Comparison of ENCODE assay signal across 11 cellular contexts in genomic region chr19:3981736-3982681, GRCh38. TPM values are rescaled to one million over a fixed set of nuclear protein-coding genes. Genes with fewer than 3 reads are reported as not detected.
A peak's percentile ranks its signal among the peaks of the same experiment; 100 is the strongest.
DNase-seq lines count a peak whose midpoint lies in the region; ATAC-seq, FAIRE-seq and TF ChIP-seq lines count a peak whose summit lies in the region.
"Had no signal": no experiment of that assay in that cellular context is flagged by ENCODE, and none has a peak within 500 bp of the region (broad histone marks: within the 10 kb centered on the region; RNA-seq: fewer than 3 reads in every experiment).

No MANE protein-coding gene starts in this region.

- H3K27ac ChIP-seq in CD4-positive, alpha-beta memory T cell (ENCODE audit: low read depth, low read length) = peak overlapping the region; percentile 91
- H3K27ac ChIP-seq in K562 (ENCODE audit: extremely low read depth, low read depth, low read length) = peak overlapping the region; percentile 24; the same call in 1 of the 3 replicates
- peak overlapping the region; percentile 29 for H3K27ac ChIP-seq in neural progenitor cell
- H3K27ac ChIP-seq: KMS-11 had no signal

- H3K79me2 ChIP-seq in K562 (ENCODE audit: control insufficient read depth, insufficient read depth, low read length) = peaks cover 79% of the 10 kb centered on the region
- peaks cover 82% of the 10 kb centered on the region for H3K79me2 ChIP-seq in neural progenitor cell (ENCODE audit: low read depth)

- no peak for TF ChIP-seq RAD21 in K562 (CRISPR knock-in tag; conservative IDR thresholded peaks at IDR 0.05 in 1 of 2, IDR thresholded peaks at IDR 0.05 in 1 of 2)

- H3K4me1 Mint-ChIP-seq in CD4-positive, alpha-beta memory T cell = peaks cover 20 to 65% (median 35%) of the 10 kb centered on the region in 4 donors
- H3K4me1 Mint-ChIP-seq in IgD-negative memory B cell (peaks cover 16 to 27% (median 19%) of the 10 kb centered on the region in 3 donors), neural progenitor cell (peaks cover 33% of the 10 kb centered on the region)

- peaks cover 0 to 16% (median 0%) of the 10 kb centered on the region in 8 donors for H3K9me3 Mint-ChIP-seq in CD4-positive, alpha-beta memory T cell
- no peaks in the 10 kb centered on the region for H3K9me3 Mint-ChIP-seq in IgD-negative memory B cell
- H3K9me3 Mint-ChIP-seq in neural progenitor cell = no peaks in the 10 kb centered on the region

- no peak overlapping the region for H2AFZ ChIP-seq in K562 (ENCODE audit: low read depth, low read length)
- no peak overlapping the region for H2AFZ ChIP-seq in neural progenitor cell (replicated peaks)

- H3K9me3 ChIP-seq in CD4-positive, alpha-beta memory T cell (ENCODE audit: control insufficient read depth in 1 of 2, low read length in 2 of 2) = no peaks in the 10 kb centered on the region
- no peaks in the 10 kb centered on the region for H3K9me3 ChIP-seq in K562 (replicated peaks; ENCODE audit: control insufficient read depth, insufficient read depth, low read depth, low read length)
- no peaks in the 10 kb centered on the region for H3K9me3 ChIP-seq in neural progenitor cell (ENCODE audit: low read depth)

- DNase-seq in CD4-positive, alpha-beta memory T cell = no peak
- peak in 1 of 4 experiments; percentile 7 for DNase-seq in K562 (ENCODE audit: extremely low read depth in 1 of 4, low spot score in 3 of 4)
- no peak for DNase-seq in neural progenitor cell (ENCODE audit: low spot score)
- no peak for DNase-seq in NCI-H146 treated with DMSO at 0.1 percent for 48 hours (lab: John Stamatoyannopoulos, UW; ENCODE audit: unreplicated experiment)
- DNase-seq in C1 segment of cervical spinal cord (lab: John Stamatoyannopoulos, UW) = no peak
- DNase-seq: amniotic stem cell had no signal

- peak overlapping the region in 1 of 2 experiments; percentile 97; a peak in 2 of 4 replicates for H3K9ac ChIP-seq in K562 (ENCODE audit: insufficient read depth in 1 of 2, low read depth in 2 of 2, low read length in 2 of 2)
- no peak overlapping the region for H3K9ac ChIP-seq in neural progenitor cell
- H3K9ac ChIP-seq: KMS-11 had no signal

- TF ChIP-seq POLR2A in K562 (conservative IDR thresholded peaks at IDR 0.05) = 0 out of 2 replicates have a peak, but pooled peaks have one; percentile 16

- no TSS peak for BruUV-seq in K562 (replicated peaks; lab: Mats Ljungman, UMichigan)

- H3K27me3 ChIP-seq in CD4-positive, alpha-beta memory T cell (ENCODE audit: insufficient read depth, low read length) = no peaks in the 10 kb centered on the region
- no peaks in the 10 kb centered on the region for H3K27me3 ChIP-seq in K562 (ENCODE audit: control insufficient read depth in 2 of 2, insufficient read depth in 2 of 2, low read length in 2 of 2)
- peaks cover 3% of the 10 kb centered on the region for H3K27me3 ChIP-seq in neural progenitor cell

- POLR2A ChIA-PET in CD4-positive, alpha-beta memory T cell (lab: Charles Lee; ENCODE audit: partially characterized antibody) = interaction anchor here (7.2 kb wide), 1 partner anchor 12 kb away, joined by 106 read pairs; the partner anchor contains the start of gene DAPK3
- POLR2A ChIA-PET in K562 (lab: Yijun Ruan, JAX) = interaction anchor here (0.6 to 9.7 kb wide), 4 partner anchors 12 to 65 kb away, joined by 3 to 215 read pairs (median 4); partner anchors contain the start of gene DAPK3

- no peak for FAIRE-seq in K562 (lab: Jason Lieb, UNC)

- H4K20me1 ChIP-seq in K562 (replicated peaks; ENCODE audit: control insufficient read depth, insufficient read depth, low read length) (peaks cover 77% of the 10 kb centered on the region), neural progenitor cell (ENCODE audit: low read depth) (peaks cover 82% of the 10 kb centered on the region)

- peaks cover 58 to 76% of the 10 kb centered on the region in 2 donors for H3K36me3 Mint-ChIP-seq in CD4-positive, alpha-beta memory T cell
- H3K36me3 Mint-ChIP-seq in IgD-negative memory B cell = peaks cover 13% of the 10 kb centered on the region
- peaks cover 35% of the 10 kb centered on the region for H3K36me3 Mint-ChIP-seq in neural progenitor cell

- peaks cover 87% of the 10 kb centered on the region for H3F3A ChIP-seq in neural progenitor cell (ENCODE audit: low read depth)

- peaks cover 46% of the 10 kb centered on the region for H3K4me1 ChIP-seq in CD4-positive, alpha-beta memory T cell (ENCODE audit: insufficient read depth, low read length)
- peaks cover 21 to 70% of the 10 kb centered on the region in 2 experiments; a peak in 4 of 5 replicates for H3K4me1 ChIP-seq in K562 (replicated peaks in 1 of 2; ENCODE audit: control insufficient read depth in 2 of 2, insufficient read depth in 2 of 2, low read length in 2 of 2)
- H3K4me1 ChIP-seq in neural progenitor cell = peaks cover 19% of the 10 kb centered on the region

- intact Hi-C loops in CD4-positive, alpha-beta memory T cell (cut with micrococcal nuclease) = no loop called here
- intact Hi-C loops in K562 (cut with micrococcal nuclease) = no loop called here

- H3K4me2 ChIP-seq in K562 (ENCODE audit: insufficient read depth, low read length) (0 out of 2 replicates have a peak overlapping the region, but pooled peaks have one; percentile 100), neural progenitor cell (no peak overlapping the region)
- H3K4me2 ChIP-seq: KMS-11 had no signal

- in situ Hi-C loops in K562 (cut with MboI) = loop anchor here (5.0 kb wide), 1 partner anchor 220 kb away; no protein-coding TSS in a partner anchor

- CTCF ChIA-PET in CD4-positive, alpha-beta memory T cell (lab: Charles Lee; ENCODE audit: partially characterized antibody) = interaction anchor here (1.1 to 1.2 kb wide), 2 partner anchors 11 to 158 kb away, joined by 4 read pairs; partner anchors contain the start of gene DAPK3
- CTCF ChIA-PET in K562 (lab: Yijun Ruan, JAX; ENCODE audit: low intra/inter-chr PET ratio) = no interaction called here

- H3K36me3 ChIP-seq in CD4-positive, alpha-beta memory T cell (ENCODE audit: insufficient read depth, low read length) = peaks cover 69% of the 10 kb centered on the region
- H3K36me3 ChIP-seq in K562 (ENCODE audit: control insufficient read depth, insufficient read depth, low read length) (peaks cover 81% of the 10 kb centered on the region), neural progenitor cell (peaks cover 13% of the 10 kb centered on the region)

- peak overlapping the region in 3 of 7 donors; percentile 17 to 79 (median 30) for H3K27ac Mint-ChIP-seq in CD4-positive, alpha-beta memory T cell
- peak overlapping the region in 2 of 3 donors; percentile 93 to 95 for H3K27ac Mint-ChIP-seq in IgD-negative memory B cell
- no peak overlapping the region for H3K27ac Mint-ChIP-seq in neural progenitor cell

- 95% methylated on average over 23 of the region's 39 CpGs for WGBS in K562 (ENCODE audit: insufficient coverage, low coverage, missing lambda C conversion rate)

- ATAC-seq in K562 (no peak), GM21576 (IDR thresholded peaks at IDR 0.05; ENCODE audit: unreplicated experiment) (no peak), HG03442 (IDR thresholded peaks at IDR 0.05; ENCODE audit: unreplicated experiment) (no peak)

- peaks cover 25% of the 10 kb centered on the region for H3K9me1 ChIP-seq in K562 (ENCODE audit: control insufficient read depth, insufficient read depth, low read length)

- no peak for TF ChIP-seq CTCF in K562 (IDR thresholded peaks at IDR 0.05 in 2 of 3, conservative IDR thresholded peaks at IDR 0.05 in 1 of 3; ENCODE audit: insufficient read depth in 2 of 3, low read depth in 1 of 3, low read length in 3 of 3)
- no peak for TF ChIP-seq CTCF in neural progenitor cell (IDR thresholded peaks at IDR 0.05)

- H3K4me3 Mint-ChIP-seq in CD4-positive, alpha-beta memory T cell = peak overlapping the region in 5 of 8 donors; percentile 10 to 98 (median 31)
- H3K4me3 Mint-ChIP-seq in IgD-negative memory B cell (peak overlapping the region in 2 of 4 donors; percentile 66 to 98), neural progenitor cell (no peak overlapping the region)

- TF ChIP-seq EP300 in K562 (IDR thresholded peaks at IDR 0.05; ENCODE audit: low read length) = no peak

- H3K27me3 Mint-ChIP-seq in CD4-positive, alpha-beta memory T cell = no peaks in the 10 kb centered on the region
- no peaks in the 10 kb centered on the region for H3K27me3 Mint-ChIP-seq in IgD-negative memory B cell
- H3K27me3 Mint-ChIP-seq in neural progenitor cell (ENCODE audit: insufficient read depth, low read depth) = peaks cover 11% of the 10 kb centered on the region

- H3K4me3 ChIP-seq in CD4-positive, alpha-beta memory T cell (ENCODE audit: low read length in 2 of 2) = no peak overlapping the region
- H3K4me3 ChIP-seq in K562 (no peak overlapping the region), neural progenitor cell (no peak overlapping the region)

RNA-seq across cellular contexts. Expression of gene EEF2, which starts 3.3 kb away (rescaled TPM):
- total RNA-seq in CD4-positive, alpha-beta memory T cell = 1,000 to 10,000 TPM; 2,286 to 2,389 TPM
- 100 to 1,000 TPM; 274 to 749 TPM for polyA plus RNA-seq in CD4-positive, alpha-beta memory T cell
- polyA plus RNA-seq in IgD-negative memory B cell = 1,056 TPM
- total RNA-seq in K562 (2011; cell fraction: chromatin; rRNA removed; ENCODE audit: low replicate concordance) = 411 and 869 TPM in 2 replicates
- total RNA-seq in K562 (2011; cell fraction: nucleolus; rRNA removed) = 851 and 883 TPM in 2 replicates
- total RNA-seq in K562 (2011; cell fraction: nucleoplasm; rRNA removed) = 585 and 614 TPM in 2 replicates
- total RNA-seq in K562 (2014; rRNA removed) = 1,752 and 1,953 TPM in 2 replicates
- 1,453 and 1,647 TPM in 2 replicates for total RNA-seq in K562 (2014; rRNA removed; fragmentation: Illumina TruSeq; extraction: Trizol)
- total RNA-seq in K562 (2015; rRNA removed; fragmentation: Illumina TruSeq; extraction: Trizol) = 1,387 and 1,494 TPM in 2 replicates
- 2,825 and 3,003 TPM in 2 replicates for total RNA-seq in K562 (2021)
- polyA plus RNA-seq in K562 (2011; rRNA removed) = 1,026 and 1,305 TPM in 2 replicates
- 1,502 and 1,797 TPM in 2 replicates for polyA plus RNA-seq in K562 (2011; cell fraction: cytosol; rRNA removed)
- polyA plus RNA-seq in K562 (2011; cell fraction: nucleus; rRNA removed) = 696 and 770 TPM in 2 replicates
- polyA plus RNA-seq in K562 (2012) = 3,305 and 4,013 TPM in 2 replicates
- 1,501 and 2,376 TPM in 2 replicates for polyA plus RNA-seq in K562 (2014; fragmentation: Illumina TruSeq; extraction: Trizol)
- polyA plus RNA-seq in K562 (2014; fragmentation: Nextera tagmentation; extraction: Ambion mirVana) = 100 to 1,000 TPM; 372 to 422 TPM
- 1,067 and 1,158 TPM in 2 replicates for polyA plus RNA-seq in K562 (2014; rRNA removed)
- 1,191 and 1,209 TPM in 2 replicates for polyA minus RNA-seq in K562 (2011; rRNA and poly(A)+ RNA removed)
- 1,563 and 2,307 TPM in 2 replicates for polyA minus RNA-seq in K562 (2011; cell fraction: cytosol; rRNA and poly(A)+ RNA removed)
- polyA minus RNA-seq in K562 (2011; cell fraction: nucleus; rRNA and poly(A)+ RNA removed) = 434 and 599 TPM in 2 replicates
- 1,288 and 2,841 TPM in 2 replicates for total RNA-seq in neural progenitor cell (ENCODE audit: low replicate concordance)

RNA-seq across cellular contexts. Expression of gene DAPK3, which starts 11.1 kb away (rescaled TPM):
- total RNA-seq in CD4-positive, alpha-beta memory T cell = 10 to 100 TPM; 40.0 to 40.7 TPM
- polyA plus RNA-seq in CD4-positive, alpha-beta memory T cell = 10 to 100 TPM; 22.3 to 26.0 TPM
- polyA plus RNA-seq in IgD-negative memory B cell = 34.7 TPM
- 39.7 and 130 TPM in 2 replicates for total RNA-seq in K562 (2011; cell fraction: chromatin; rRNA removed; ENCODE audit: low replicate concordance)
- total RNA-seq in K562 (2011; cell fraction: nucleolus; rRNA removed) = 64.5 and 77.9 TPM in 2 replicates
- total RNA-seq in K562 (2011; cell fraction: nucleoplasm; rRNA removed) = 43.5 and 49.6 TPM in 2 replicates
- 60.1 and 62.7 TPM in 2 replicates for total RNA-seq in K562 (2014; rRNA removed)
- total RNA-seq in K562 (2014; rRNA removed; fragmentation: Illumina TruSeq; extraction: Trizol) = 4.4 and 9.2 TPM in 2 replicates
- total RNA-seq in K562 (2015; rRNA removed; fragmentation: Illumina TruSeq; extraction: Trizol) = 25.0 and 26.2 TPM in 2 replicates
- 39.2 and 54.1 TPM in 2 replicates for total RNA-seq in K562 (2021)
- polyA plus RNA-seq in K562 (2011; rRNA removed) = 24.0 and 29.4 TPM in 2 replicates
- 31.0 and 40.6 TPM in 2 replicates for polyA plus RNA-seq in K562 (2011; cell fraction: cytosol; rRNA removed)
- polyA plus RNA-seq in K562 (2011; cell fraction: nucleus; rRNA removed) = 67.8 and 75.4 TPM in 2 replicates
- 39.9 and 60.2 TPM in 2 replicates for polyA plus RNA-seq in K562 (2012)
- 29.4 and 45.3 TPM in 2 replicates for polyA plus RNA-seq in K562 (2014; fragmentation: Illumina TruSeq; extraction: Trizol)
- under 1 TPM; 0.14 to 0.21 TPM for polyA plus RNA-seq in K562 (2014; fragmentation: Nextera tagmentation; extraction: Ambion mirVana)
- polyA plus RNA-seq in K562 (2014; rRNA removed) = 59.6 and 63.4 TPM in 2 replicates
- 10.9 and 17.4 TPM in 2 replicates for polyA minus RNA-seq in K562 (2011; rRNA and poly(A)+ RNA removed)
- 21.4 and 25.5 TPM in 2 replicates for polyA minus RNA-seq in K562 (2011; cell fraction: cytosol; rRNA and poly(A)+ RNA removed)
- 18.0 and 24.4 TPM in 2 replicates for polyA minus RNA-seq in K562 (2011; cell fraction: nucleus; rRNA and poly(A)+ RNA removed)
- total RNA-seq in neural progenitor cell (ENCODE audit: low replicate concordance) = 33.7 and 96.6 TPM in 2 replicates

RNA-seq across cellular contexts. Expression of gene PIAS4, which starts 25.5 kb away (rescaled TPM):
- 10 to 100 TPM; 38.6 to 42.6 TPM for total RNA-seq in CD4-positive, alpha-beta memory T cell
- 1 to 10 TPM; 5.2 to 6.1 TPM for polyA plus RNA-seq in CD4-positive, alpha-beta memory T cell
- 8.9 TPM for polyA plus RNA-seq in IgD-negative memory B cell
- total RNA-seq in K562 (2011; cell fraction: chromatin; rRNA removed; ENCODE audit: low replicate concordance) = 19.4 and 56.5 TPM in 2 replicates
- 36.9 and 39.3 TPM in 2 replicates for total RNA-seq in K562 (2011; cell fraction: nucleolus; rRNA removed)
- 20.4 and 20.9 TPM in 2 replicates for total RNA-seq in K562 (2011; cell fraction: nucleoplasm; rRNA removed)
- 21.9 and 26.4 TPM in 2 replicates for total RNA-seq in K562 (2014; rRNA removed)
- 5.3 and 7.3 TPM in 2 replicates for total RNA-seq in K562 (2014; rRNA removed; fragmentation: Illumina TruSeq; extraction: Trizol)
- total RNA-seq in K562 (2015; rRNA removed; fragmentation: Illumina TruSeq; extraction: Trizol) = 14.3 and 14.4 TPM in 2 replicates
- 24.9 and 34.9 TPM in 2 replicates for total RNA-seq in K562 (2021)
- 6.7 and 7.1 TPM in 2 replicates for polyA plus RNA-seq in K562 (2011; rRNA removed)
- 7.4 and 15.5 TPM in 2 replicates for polyA plus RNA-seq in K562 (2011; cell fraction: cytosol; rRNA removed)
- 11.2 and 22.2 TPM in 2 replicates for polyA plus RNA-seq in K562 (2011; cell fraction: nucleus; rRNA removed)
- polyA plus RNA-seq in K562 (2012) = 23.1 and 44.7 TPM in 2 replicates
- 14.5 and 23.3 TPM in 2 replicates for polyA plus RNA-seq in K562 (2014; fragmentation: Illumina TruSeq; extraction: Trizol)
- under 1 TPM; 0.27 TPM for polyA plus RNA-seq in K562 (2014; fragmentation: Nextera tagmentation; extraction: Ambion mirVana)
- polyA plus RNA-seq in K562 (2014; rRNA removed) = 14.8 and 19.9 TPM in 2 replicates
- polyA minus RNA-seq in K562 (2011; rRNA and poly(A)+ RNA removed) = 4.6 and 5.3 TPM in 2 replicates
- polyA minus RNA-seq in K562 (2011; cell fraction: cytosol; rRNA and poly(A)+ RNA removed) = 14.9 and 18.8 TPM in 2 replicates
- polyA minus RNA-seq in K562 (2011; cell fraction: nucleus; rRNA and poly(A)+ RNA removed) = 21.3 and 22.4 TPM in 2 replicates
- 17.0 and 34.1 TPM in 2 replicates for total RNA-seq in neural progenitor cell (ENCODE audit: low replicate concordance)

RNA-seq across cellular contexts. Expression of gene NMRK2, which starts 49.1 kb away (rescaled TPM):
- not detected for total RNA-seq in CD4-positive, alpha-beta memory T cell
- not detected for polyA plus RNA-seq in CD4-positive, alpha-beta memory T cell
- polyA plus RNA-seq in IgD-negative memory B cell (not detected), K562 (2011; rRNA removed) (not detected in 2 replicates), K562 (2014; fragmentation: Illumina TruSeq; extraction: Trizol) (not detected in 2 replicates), K562 (2014; fragmentation: Nextera tagmentation; extraction: Ambion mirVana) (not detected), K562 (2014; rRNA removed) (not detected in 2 replicates)
- not detected in 2 replicates for total RNA-seq in K562 (2011; cell fraction: chromatin; rRNA removed; ENCODE audit: low replicate concordance)
- total RNA-seq in K562 (2011; cell fraction: nucleolus; rRNA removed) = not detected in 2 replicates
- total RNA-seq in K562 (2011; cell fraction: nucleoplasm; rRNA removed) = not detected in 2 replicates
- total RNA-seq in K562 (2014; rRNA removed) (not detected in 2 replicates), K562 (2014; rRNA removed; fragmentation: Illumina TruSeq; extraction: Trizol) (not detected in 2 replicates), K562 (2015; rRNA removed; fragmentation: Illumina TruSeq; extraction: Trizol) (not detected in 2 replicates), K562 (2021) (not detected in 2 replicates), neural progenitor cell (ENCODE audit: low replicate concordance) (0.77 and 1.1 TPM in 2 replicates)
- polyA plus RNA-seq in K562 (2011; cell fraction: cytosol; rRNA removed) = not detected in 2 replicates
- not detected in 2 replicates for polyA plus RNA-seq in K562 (2011; cell fraction: nucleus; rRNA removed)
- not detected in 2 replicates for polyA plus RNA-seq in K562 (2012)
- polyA minus RNA-seq in K562 (2011; rRNA and poly(A)+ RNA removed) = not detected in 2 replicates
- polyA minus RNA-seq in K562 (2011; cell fraction: cytosol; rRNA and poly(A)+ RNA removed) = not detected in 2 replicates
- polyA minus RNA-seq in K562 (2011; cell fraction: nucleus; rRNA and poly(A)+ RNA removed) = not detected in 2 replicates
- total RNA-seq: epithelial cell of proximal tubule had no signal

Comparison
In these comparisons a context has a peak if more than half of its experiments do, and no peak if none do; other contexts are left out.
1. H3K27ac ChIP-seq: peak in every context shown above with its lines; median percentile 91 in CD4-positive, alpha-beta memory T cell; 29 in neural progenitor cell; 24 in K562.